Comparison of ENCODE assay signal across 24 cellular contexts in the genomic region with DNA sequence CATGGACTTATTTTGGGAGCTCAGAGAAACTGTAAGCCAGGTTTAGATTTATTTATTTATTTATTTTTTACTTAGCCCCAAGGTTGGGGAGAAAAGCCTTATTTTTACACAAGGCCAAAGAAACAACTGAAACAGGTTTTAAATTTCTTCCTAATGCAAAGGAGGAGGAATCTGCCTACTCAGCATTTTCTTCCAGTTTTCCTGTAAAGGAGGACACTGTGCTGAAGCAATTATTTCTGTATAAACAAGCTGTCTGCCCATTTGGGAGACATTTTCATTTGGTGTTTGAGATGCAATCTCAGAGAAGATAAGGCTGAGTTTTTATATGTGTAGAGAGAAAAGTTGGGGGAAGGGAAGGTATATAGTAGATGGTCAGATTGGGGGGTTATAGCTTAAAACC.
"Had no signal": no experiment of that assay in that cellular context is flagged by ENCODE, and none has a peak within 500 bp of the region (broad histone marks: within the 10 kb centered on the region; RNA-seq: fewer than 3 reads in every experiment).

No MANE protein-coding gene starts in this region.

- ATAC-seq: gastrocnemius medialis; left lobe of liver; mucosa of descending colon; natural killer cell treated with Interleukin-12 subunit alpha and Interleukin-12 subunit beta and Interleukin-15 and Interleukin-18, amount 100 ng/mL, for 72 hours; psoas muscle; right cardiac atrium had no signal

- H3K36me3 Mint-ChIP-seq: naive B cell; natural killer cell treated with Interleukin-12 subunit alpha and Interleukin-12 subunit beta and Interleukin-15 and Interleukin-18, amount 100 ng/mL, for 72 hours had no signal

- FAIRE-seq: keratinocyte had no signal

- H3K36me3 ChIP-seq: gastrocnemius medialis, ovary, stomach, thyroid gland had no signal

- H3K9me3 ChIP-seq: gastrocnemius medialis, mucosa of descending colon, ovary, psoas muscle, stomach, thyroid gland had no signal

- H3K27me3 ChIP-seq: gastrocnemius medialis, ovary, stomach, thyroid gland had no signal

- H3K4me1 Mint-ChIP-seq: naive B cell had no signal

- H3K4me1 ChIP-seq: gastrocnemius medialis, psoas muscle, thyroid gland had no signal

- H3K4me3 ChIP-seq: gastrocnemius medialis, mucosa of descending colon, ovary, psoas muscle, skin epidermis, stomach, thyroid gland had no signal

- DNase-seq: cortex of kidney; foreskin fibroblast; gastrocnemius medialis; head of caudate nucleus; mesenchymal stem cell; mucosa of descending colon; naive B cell; nucleus accumbens; ovary; posterior cingulate gyrus; psoas muscle; stimulated activated CD4-positive, alpha-beta T cell treated with anti-CD3 and anti-CD28 coated beads, Interleukin-15, amount 100 ng/mL, for 24 hours; stimulated activated CD4-positive, alpha-beta T cell treated with anti-CD3 and anti-CD28 coated beads, Interleukin-2, amount 100 ng/mL, for 48 hours; stimulated activated CD8-positive, alpha-beta memory T cell treated with anti-CD3 and anti-CD28 coated beads, Interleukin-4, amount 100 ng/mL, for 48 hours; stimulated activated naive CD4-positive, alpha-beta T cell treated with Interleukin-2 at 50 U/mL for 16 hours; stomach; thyroid gland had no signal

- H3K4me3 Mint-ChIP-seq: mesothelial cell of epicardium; naive B cell; natural killer cell treated with Interleukin-12 subunit alpha and Interleukin-12 subunit beta and Interleukin-15 and Interleukin-18, amount 100 ng/mL, for 72 hours; type B pancreatic cell had no signal

- H3K27ac ChIP-seq: gastrocnemius medialis, ovary, psoas muscle, skin epidermis, stomach, thyroid gland had no signal

- H3K27ac Mint-ChIP-seq: natural killer cell treated with Interleukin-12 subunit alpha and Interleukin-12 subunit beta and Interleukin-15 and Interleukin-18, amount 100 ng/mL, for 72 hours; type B pancreatic cell had no signal
